29 cellular contexts compared by ENCODE assay signal in the genomic region with DNA sequence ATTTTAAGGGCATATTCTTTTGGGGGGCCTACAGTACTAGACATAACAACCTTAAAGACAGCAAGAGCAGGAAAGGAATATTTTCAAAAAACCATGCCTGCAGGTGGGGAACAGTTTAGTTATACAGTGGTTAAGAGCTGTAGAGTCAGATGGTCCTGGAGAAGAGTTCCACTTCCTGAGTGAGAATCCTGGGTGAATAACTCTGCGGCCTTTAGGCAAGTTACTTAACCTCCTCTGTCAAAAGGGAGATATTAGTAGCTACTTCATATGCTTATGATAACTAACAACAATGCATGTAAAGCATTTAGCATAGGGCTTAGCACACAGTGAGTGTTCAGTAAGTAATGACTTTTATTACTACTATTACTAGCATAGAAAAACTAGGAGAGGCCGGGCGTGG.
"Had no signal": no experiment of that assay in that cellular context is flagged by ENCODE, and none has a peak within 500 bp of the region (broad histone marks: within the 10 kb centered on the region; RNA-seq: fewer than 3 reads in every experiment).

No MANE protein-coding gene starts in this region.

- H3K9ac ChIP-seq: KMS-11, SK-N-SH had no signal

- DNase-seq: Karpas-422; NCI-H1092; NCI-H1105; NCI-H1417 treated with DMSO at 0.1 percent for 48 hours; NCI-H1436 treated with DMSO at 0.1 percent for 48 hours; NCI-H1694 treated with DMSO at 0.1 percent for 48 hours; NCI-H187 treated with DMSO at 0.1 percent for 48 hours; NCI-H2029; NCI-H2081; NCI-H226; NCI-H446 treated with DMSO at 0.1 percent for 48 hours; NCI-H510A; NCI-H524; NCI-H526; NCI-H69; NCI-H748 treated with DMSO at 0.1 percent for 48 hours; NCI-H82; NK-92 treated with Interleukin-12 subunit alpha and Interleukin-12 subunit beta, amount 100 ng/mL, for 24 hours; OCI-M1; PC-3; Peyer's patch; Right ventricle myocardium superior; RPMI8226; SHP77 treated with DMSO at 0.1 percent for 48 hours; SK-N-SH; SW 1271; T-helper 1 cell had no signal

- H3K36me3 ChIP-seq: Peyer's patch, SJSA1 had no signal

- H3K4me2 ChIP-seq: KMS-11, SK-N-SH had no signal

- H3K27me3 ChIP-seq: Peyer's patch, SJSA1 had no signal

- H3K9me3 ChIP-seq: SJSA1, SK-N-SH had no signal

- H3K4me1 ChIP-seq: Peyer's patch, SJSA1 had no signal

- H3K4me3 ChIP-seq: Peyer's patch, SJSA1 had no signal

- ATAC-seq: PC-3 had no signal

- H3K27ac ChIP-seq: KMS-11, Peyer's patch, SJSA1 had no signal
